Comparison of ENCODE assay signal across 8 cellular contexts in genomic region chr5:150904479-150905311, GRCh38. TPM values are rescaled to one million over a fixed set of nuclear protein-coding genes. Genes with fewer than 3 reads are reported as not detected.
DNase-seq lines count a peak whose midpoint lies in the region; ATAC-seq, FAIRE-seq and TF ChIP-seq lines count a peak whose summit lies in the region.

TSS of gene ZNF300 (minus strand) at chr5:150904980. CDS start at chr5:150903155, 1,825 bp downstream.

- H3F3A ChIP-seq in SK-N-SH (replicated peaks; ENCODE audit: insufficient read depth) = peaks cover 6% of the 10 kb centered on the region

- peaks cover 9% of the 10 kb centered on the region for H3K36me3 Mint-ChIP-seq in Caco-2 (ENCODE audit: insufficient read depth, unreplicated experiment)

- FAIRE-seq in pancreas (lab: Jason Lieb, UNC) = peak; percentile 9

- H3K9me3 Mint-ChIP-seq in Caco-2 (ENCODE audit: unreplicated experiment) = peaks cover 41% of the 10 kb centered on the region

- H3K4me2 ChIP-seq in SK-N-SH = peak within 1 kb of the TSS; percentile 66

- no TSS peak for BruUV-seq in Caco-2 (replicated peaks; lab: Mats Ljungman, UMichigan)

- H3K4me3 ChIP-seq in Caco-2 (ENCODE audit: low read depth, low read length) (peak within 1 kb of the TSS; percentile 31), SK-N-SH (ENCODE audit: low read depth in 2 of 2, low read length in 1 of 2) (peak within 1 kb of the TSS; percentile 56 to 58), ascending aorta (peak within 1 kb of the TSS; percentile 62 to 63), left ventricle myocardium inferior (peak within 1 kb of the TSS; percentile 66), pancreas (peak within 1 kb of the TSS; percentile 22 to 49 (median 42)), thyroid gland (replicated peaks in 1 of 3) (peak within 1 kb of the TSS; percentile 17 to 63 (median 39))

- H4K20me1 ChIP-seq in SK-N-SH (ENCODE audit: insufficient read depth) = no peaks in the 10 kb centered on the region

- H3K27me3 ChIP-seq in Caco-2 (replicated peaks; ENCODE audit: control insufficient read depth, insufficient read depth, low read length) = no peaks in the 10 kb centered on the region
- no peaks in the 10 kb centered on the region for H3K27me3 ChIP-seq in SK-N-SH (ENCODE audit: insufficient read depth)
- no peaks in the 10 kb centered on the region for H3K27me3 ChIP-seq in ascending aorta
- no peaks in the 10 kb centered on the region for H3K27me3 ChIP-seq in left ventricle myocardium inferior (ENCODE audit: low read depth)
- no peaks in the 10 kb centered on the region for H3K27me3 ChIP-seq in pancreas
- H3K27me3 ChIP-seq in thyroid gland = no peaks in the 10 kb centered on the region

- H3K4me1 ChIP-seq in Caco-2 = no peaks in the 10 kb centered on the region
- H3K4me1 ChIP-seq in SK-N-SH (ENCODE audit: control insufficient read depth in 1 of 2, insufficient read depth in 2 of 2, low read depth in 1 of 2, low read length in 1 of 2) = no peaks in the 10 kb centered on the region; a peak in 1 of 4 replicates
- H3K4me1 ChIP-seq in ascending aorta = no peaks in the 10 kb centered on the region
- H3K4me1 ChIP-seq in left ventricle myocardium inferior = peaks cover 11% of the 10 kb centered on the region
- H3K4me1 ChIP-seq in pancreas = peaks cover 0 to 3% (median 0%) of the 10 kb centered on the region in 3 donors
- peaks cover 0 to 3% of the 10 kb centered on the region in 2 donors for H3K4me1 ChIP-seq in thyroid gland

- TF ChIP-seq RAD21 in SK-N-SH (IDR thresholded peaks at IDR 0.05; ENCODE audit: low read length) = no peak

- peak within 1 kb of the TSS; percentile 69 to 94 for H3K27ac ChIP-seq in SK-N-SH (ENCODE audit: low read depth in 2 of 2, low read length in 1 of 2)
- peak within 1 kb of the TSS; percentile 21 to 42 for H3K27ac ChIP-seq in ascending aorta
- H3K27ac ChIP-seq in left ventricle myocardium inferior (replicated peaks) = peak within 1 kb of the TSS; percentile 83
- H3K27ac ChIP-seq in pancreas = peak within 1 kb of the TSS; percentile 35 to 74 (median 56)
- peak within 1 kb of the TSS in 2 of 3 donors; percentile 29 to 34 for H3K27ac ChIP-seq in thyroid gland

- H3K9me2 ChIP-seq in SK-N-SH = no peaks in the 10 kb centered on the region

- TF ChIP-seq CTCF in Caco-2 (IDR thresholded peaks at IDR 0.05; ENCODE audit: insufficient read depth in 1 of 2, low read depth in 1 of 2, low read length in 1 of 2, severe bottlenecking in 1 of 2, unreplicated experiment in 1 of 2) (no peak), SK-N-SH (IDR thresholded peaks at IDR 0.05) (no peak), ascending aorta (IDR thresholded peaks at IDR 0.05) (no peak), left ventricle myocardium inferior (IDR thresholded peaks at IDR 0.05; ENCODE audit: borderline replicate concordance) (no peak), pancreas (IDR thresholded peaks at IDR 0.05) (no peak), thyroid gland (IDR thresholded peaks at IDR 0.05) (no peak)

- ATAC-seq in pancreas = peak; percentile 100
- no peak for ATAC-seq in HG03135 (IDR thresholded peaks at IDR 0.05; ENCODE audit: unreplicated experiment)

- peaks cover 36% of the 10 kb centered on the region for H3K9me3 ChIP-seq in Caco-2
- peaks cover 25% of the 10 kb centered on the region for H3K9me3 ChIP-seq in SK-N-SH
- H3K9me3 ChIP-seq in ascending aorta = peaks cover 33 to 73% of the 10 kb centered on the region in 2 donors
- H3K9me3 ChIP-seq in left ventricle myocardium inferior (replicated peaks) = peaks cover 100% of the 10 kb centered on the region
- peaks cover 0 to 6% (median 4%) of the 10 kb centered on the region in 4 donors for H3K9me3 ChIP-seq in pancreas
- H3K9me3 ChIP-seq in thyroid gland = no peaks in the 10 kb centered on the region

- H3K27ac Mint-ChIP-seq in Caco-2 (ENCODE audit: unreplicated experiment) = peak within 1 kb of the TSS; percentile 85

- no peaks in the 10 kb centered on the region for H3K4me1 Mint-ChIP-seq in Caco-2 (ENCODE audit: low read depth, unreplicated experiment)

- H3K4me3 Mint-ChIP-seq in Caco-2 (ENCODE audit: unreplicated experiment) = peak within 1 kb of the TSS; percentile 81

- CTCF ChIA-PET in Caco-2 (lab: Charles Lee) = no interaction called here
- CTCF ChIA-PET in SK-N-SH (lab: Yijun Ruan, JAX) = no interaction called here

- peak in 1 of 2 donors; percentile 31 for TF ChIP-seq POLR2A in thyroid gland (IDR thresholded peaks at IDR 0.05)

- intact Hi-C loops in Caco-2 (cut with micrococcal nuclease; ENCODE audit: unreplicated experiment) (no loop called here), ascending aorta (cut with DNase I) (loop anchor here (2.0 kb wide), 1 partner anchor 42 kb away; no protein-coding TSS in a partner anchor), left ventricle myocardium inferior (cut with micrococcal nuclease) (no loop called here), pancreas (cut with DNase I) (no loop called here), thyroid gland (cut with DNase I) (no loop called here)

- POLR2A ChIA-PET in Caco-2 (lab: Charles Lee) = no interaction called here
- POLR2A ChIA-PET in SK-N-SH (lab: Yijun Ruan, JAX) = interaction anchor here (1.0 kb wide), 1 partner anchor 13 kb away, joined by 4 read pairs; no protein-coding TSS in a partner anchor

- TF ChIP-seq EP300 in SK-N-SH (IDR thresholded peaks at IDR 0.05; ENCODE audit: borderline replicate concordance in 1 of 2, low read depth in 1 of 2, low read length in 1 of 2) = 0 out of 4 replicates have a peak, but pooled peaks of 1 of the 2 experiments have one; percentile 43

- no peaks in the 10 kb centered on the region for H3K79me2 ChIP-seq in SK-N-SH (ENCODE audit: insufficient read depth)

- H3K36me3 ChIP-seq in Caco-2 (ENCODE audit: control insufficient read depth, insufficient read depth, low read length) (no peaks in the 10 kb centered on the region), SK-N-SH (replicated peaks in 1 of 2; ENCODE audit: control insufficient read depth in 1 of 2, insufficient read depth in 2 of 2, low read length in 1 of 2) (peaks cover 31 to 37% of the 10 kb centered on the region in 2 experiments), ascending aorta (peaks cover 0 to 20% of the 10 kb centered on the region in 2 donors), left ventricle myocardium inferior (peaks cover 42% of the 10 kb centered on the region), pancreas (no peaks in the 10 kb centered on the region), thyroid gland (peaks cover 3 to 15% of the 10 kb centered on the region in 2 donors)

- WGBS in SK-N-SH (ENCODE audit: low lambda C conversion rate) = 7% methylated on average over 36 of the region's 36 CpGs
- WGBS in pancreas, 2 donors = 4% methylated on average over 36 of the region's 36 CpGs
- 6 to 7% methylated on average over 34 to 36 of the region's 36 CpGs for WGBS in thyroid gland, 2 donors

- H2AFZ ChIP-seq in SK-N-SH (ENCODE audit: low read depth) = peak within 1 kb of the TSS; percentile 98

- H3K9ac ChIP-seq in SK-N-SH = peak within 1 kb of the TSS; percentile 79

- DNase-seq in Caco-2 (peak; percentile 62 to 77), HS-5 (ENCODE audit: low read depth) (peak; percentile 82), SK-N-SH (peak; percentile 84), ascending aorta (ENCODE audit: low spot score in 2 of 2) (peak; percentile 10 to 89), left ventricle myocardium inferior (peak; percentile 85), pancreas (peak; percentile 83 to 93 (median 88)), thyroid gland (peak; percentile 82 to 89)

- no peaks in the 10 kb centered on the region for H3K27me3 Mint-ChIP-seq in Caco-2 (ENCODE audit: insufficient read depth, unreplicated experiment)

TF ChIP-seq in SK-N-SH, 30 proteins besides CTCF, POLR2A, EP300 and RAD21 (continues in another document):
- TF ChIP-seq USF2 (IDR thresholded peaks at IDR 0.05; ENCODE audit: borderline replicate concordance, low read depth, low read length) (no peak), POLR2AphosphoS5 (IDR thresholded peaks at IDR 0.05; ENCODE audit: low read depth, low read length) (no peak), TEAD4 (IDR thresholded peaks at IDR 0.05; ENCODE audit: borderline replicate concordance, insufficient read depth) (no peak), CHD2 (IDR thresholded peaks at IDR 0.05; ENCODE audit: low read length, partially characterized antibody) (peak; percentile 54), ELF1 (IDR thresholded peaks at IDR 0.05) (peak; percentile 72), TAF1 (IDR thresholded peaks at IDR 0.05; ENCODE audit: borderline replicate concordance, low read depth, low read length) (peak; percentile 76; the same call in 1 of the 2 replicates), GABPA (IDR thresholded peaks at IDR 0.05; ENCODE audit: low read depth) (peak; percentile 63), NFIC (IDR thresholded peaks at IDR 0.05; ENCODE audit: borderline replicate concordance) (no peak), SMC3 (IDR thresholded peaks at IDR 0.05; ENCODE audit: low read depth, low read length) (no peak), MXI1 (IDR thresholded peaks at IDR 0.05; ENCODE audit: low read depth, low read length) (peak; percentile 90), NRF1 (IDR thresholded peaks at IDR 0.05; ENCODE audit: low read depth, low read length) (0 out of 2 replicates have a peak, but pooled peaks have one; percentile 29), MEF2A (IDR thresholded peaks at IDR 0.05; ENCODE audit: borderline replicate concordance, low read depth) (no peak)
- TF ChIP-seq, protein P1, sequence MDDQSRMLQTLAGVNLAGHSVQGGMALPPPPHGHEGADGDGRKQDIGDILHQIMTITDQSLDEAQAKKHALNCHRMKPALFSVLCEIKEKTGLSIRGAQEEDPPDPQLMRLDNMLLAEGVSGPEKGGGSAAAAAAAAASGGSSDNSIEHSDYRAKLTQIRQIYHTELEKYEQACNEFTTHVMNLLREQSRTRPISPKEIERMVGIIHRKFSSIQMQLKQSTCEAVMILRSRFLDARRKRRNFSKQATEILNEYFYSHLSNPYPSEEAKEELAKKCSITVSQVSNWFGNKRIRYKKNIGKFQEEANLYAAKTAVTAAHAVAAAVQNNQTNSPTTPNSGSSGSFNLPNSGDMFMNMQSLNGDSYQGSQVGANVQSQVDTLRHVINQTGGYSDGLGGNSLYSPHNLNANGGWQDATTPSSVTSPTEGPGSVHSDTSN (IDR thresholded peaks at IDR 0.05) = no peak

RNA-seq across cellular contexts. Expression of gene ZNF300, which starts in this region (rescaled TPM):
- total RNA-seq in Caco-2 (2022) = 1.8 and 2.2 TPM in 2 replicates
- polyA plus RNA-seq in SK-N-SH (2012; rRNA removed) = 3.5 and 4.9 TPM in 2 replicates
- 2.5 and 2.7 TPM in 2 replicates for polyA plus RNA-seq in SK-N-SH (2012; cell fraction: cytosol; rRNA removed)
- 10.6 and 18.4 TPM in 2 replicates for polyA plus RNA-seq in SK-N-SH (2012; cell fraction: nucleus; rRNA removed)
- 2.9 TPM for total RNA-seq in ascending aorta
- total RNA-seq in left ventricle myocardium inferior = 1.1 TPM
- total RNA-seq in pancreas = 1 to 10 TPM; 1.2 to 4.3 (median 2.0) TPM
- polyA plus RNA-seq in pancreas = 1 to 10 TPM; 6.5 to 8.6 TPM
- 1 to 10 TPM; 7.3 to 8.6 (median 7.8) TPM for total RNA-seq in thyroid gland

Comparison
In these comparisons a context has a peak if more than half of its experiments do, and no peak if none do; other contexts are left out.
1. H3K27ac ChIP-seq: peak in every context shown above with its lines; median percentile 83 in left ventricle myocardium inferior; 82 in SK-N-SH; 56 in pancreas; 32 in ascending aorta; 32 in thyroid gland.